ENCODE assay signal across 8 cellular contexts in the genomic region with DNA sequence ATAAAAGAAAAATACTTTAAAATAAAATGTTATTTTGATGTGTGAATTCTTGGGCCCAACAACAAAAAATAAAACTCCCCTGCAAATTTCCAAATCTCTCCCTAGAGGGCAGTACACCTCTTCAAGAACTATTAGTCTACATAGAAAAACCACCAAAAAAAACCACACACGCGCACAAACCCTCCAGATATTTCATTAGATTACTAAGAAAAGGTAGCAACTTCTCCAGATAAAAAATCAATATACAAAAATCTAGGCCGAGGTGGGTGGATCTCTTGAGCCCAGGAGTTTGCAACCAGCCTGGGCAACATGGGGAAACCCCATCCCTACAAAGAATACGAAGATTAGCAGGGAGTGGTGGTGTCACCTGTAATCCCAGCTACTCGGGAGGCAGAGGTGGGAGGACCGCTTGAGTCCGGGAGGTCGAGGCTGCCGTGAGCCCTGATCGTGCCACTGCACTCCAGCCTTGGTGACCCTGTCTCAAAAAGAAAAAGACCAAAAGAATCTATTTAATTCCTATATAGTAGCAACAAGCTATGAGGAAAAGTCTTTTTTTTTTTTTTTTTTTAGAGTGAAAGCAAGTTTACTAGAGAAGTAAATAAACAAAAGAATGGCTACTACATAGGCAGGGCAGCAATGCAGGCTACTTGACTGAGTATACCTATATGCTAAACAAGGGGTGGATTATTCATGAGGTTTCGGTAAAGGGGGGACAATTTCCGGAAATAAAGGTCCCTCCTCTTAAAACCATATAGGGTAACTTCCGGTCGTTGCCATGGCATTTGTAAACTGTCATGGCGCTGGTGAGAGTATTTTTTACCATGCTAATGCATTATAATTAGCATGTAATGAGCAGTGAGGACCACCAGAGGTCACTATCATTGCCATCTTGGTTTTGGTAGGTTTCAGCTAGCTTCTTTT. TPM values are rescaled to one million over a fixed set of nuclear protein-coding genes. Genes with fewer than 3 reads are reported as not detected.
DNase-seq lines count a peak whose midpoint lies in the region; ATAC-seq lines count a peak whose summit lies in the region.

No MANE protein-coding gene starts in this region.

- peak; percentile 68 for DNase-seq in AG20443 (ENCODE audit: low spot score)
- DNase-seq in NCI-H345 (lab: John Stamatoyannopoulos, UW) = peak; percentile 94
- peak; percentile 78 for DNase-seq in activated CD4-positive, CD25-positive, alpha-beta regulatory T cell treated with anti-CD3 and anti-CD28 coated beads, Interleukin-2, amount 50 U/mL, for 16 hours (ENCODE audit: low read depth, low spot score)
- peak; percentile 96 for DNase-seq in dedifferentiated amniotic fluid mesenchymal stem cell (ENCODE audit: extremely low spot score)
- DNase-seq in left lobe of liver (ENCODE audit: low spot score) = peak; percentile 78
- peak; percentile 82 for DNase-seq in stimulated activated CD4-positive, alpha-beta T cell treated with anti-CD3 and anti-CD28 coated beads, Interleukin-2, amount 100 ng/mL, for 4 hours (ENCODE audit: low read depth)

- ATAC-seq in GM18907 (IDR thresholded peaks at IDR 0.05; ENCODE audit: unreplicated experiment) = peak; percentile 82
- ATAC-seq in HG03280 (IDR thresholded peaks at IDR 0.05; ENCODE audit: unreplicated experiment) = peak; percentile 75
- peak; percentile 84 for ATAC-seq in left lobe of liver

RNA-seq across cellular contexts. Expression of gene B3GNT6, which starts 13.1 kb away (rescaled TPM):
- not detected for total RNA-seq in left lobe of liver

RNA-seq across cellular contexts. Expression of gene CAPN5, which starts 19.5 kb away (rescaled TPM):
- 78.1 TPM for total RNA-seq in left lobe of liver

RNA-seq across cellular contexts. Expression of gene OMP, which starts 55.4 kb away (rescaled TPM):
- 3.4 TPM for total RNA-seq in left lobe of liver

Comparison
In these comparisons a context has a peak if more than half of its experiments do, and no peak if none do; other contexts are left out.
1. Peak in every context shown above with its lines: DNase-seq and ATAC-seq.